Comparison of ENCODE assay signal across 7 cellular contexts in genomic region chr3:68904064-68904463, GRCh38. TPM values are rescaled to one million over a fixed set of nuclear protein-coding genes. Genes with fewer than 3 reads are reported as not detected.
"Had no signal": no experiment of that assay in that cellular context is flagged by ENCODE, and none has a peak within 500 bp of the region (broad histone marks: within the 10 kb centered on the region; RNA-seq: fewer than 3 reads in every experiment).

No MANE protein-coding gene starts in this region.

- H3K4me3 Mint-ChIP-seq: GM23338, H9 had no signal

- DNase-seq: H9, HCEC 1CT, IMR-90, KG1 had no signal

- H3K4me3 ChIP-seq: GM23338, K562 had no signal

- H3K27ac Mint-ChIP-seq: GM23338, H9 had no signal

- H3K4me2 ChIP-seq: GM23338 had no signal

- H3K9me3 Mint-ChIP-seq: GM23338, H9 had no signal

- H2AFZ ChIP-seq: GM23338 had no signal

RNA-seq across cellular contexts. Expression of gene TAFA4, which starts 28.3 kb away (rescaled TPM):
- total RNA-seq: HT-29, IMR-90, K562 had no signal
- polyA plus RNA-seq: IMR-90, K562 had no signal
